In the genomic region with DNA sequence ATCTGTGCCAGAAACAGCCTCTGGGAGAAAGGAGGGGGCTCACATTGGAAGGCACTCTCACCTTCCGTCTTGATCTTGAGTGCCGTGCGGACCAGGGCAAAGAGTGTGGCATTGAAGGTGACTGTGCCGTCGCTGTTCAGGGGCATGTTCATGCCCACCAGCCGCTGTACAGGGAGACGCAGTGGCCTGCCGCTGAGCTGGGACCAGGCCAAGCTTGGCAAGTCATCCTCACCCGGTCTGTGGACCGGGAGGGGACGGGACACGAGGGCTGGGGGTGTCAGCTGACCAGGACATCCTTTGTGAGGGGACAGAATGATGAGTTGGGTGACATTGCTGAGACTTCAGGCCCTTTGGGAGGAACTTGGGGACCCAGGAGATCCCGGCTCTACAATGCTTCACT, we compare ENCODE assay signal across 35 cellular contexts.
"Had no signal": no experiment of that assay in that cellular context is flagged by ENCODE, and none has a peak within 500 bp of the region (broad histone marks: within the 10 kb centered on the region; RNA-seq: fewer than 3 reads in every experiment).

No MANE protein-coding gene starts in this region.

- H3K9me3 ChIP-seq: adrenal gland, body of pancreas, breast epithelium had no signal

- H3K4me3 Mint-ChIP-seq: activated B cell treated with CpG ODN at 0.5 μM for 24 hours; activated CD4-positive, alpha-beta memory T cell treated with anti-CD3 and anti-CD28 coated beads for 36 hours; activated CD4-positive, alpha-beta T cell treated with anti-CD3 and anti-CD28 coated beads, Interleukin-2, amount 10 ng/mL, durations not matched to agents 24 days and 14 days; activated CD8-positive, alpha-beta T cell treated with anti-CD3 and anti-CD28 coated beads for 36 hours; activated naive CD4-positive, alpha-beta T cell treated with anti-CD3 and anti-CD28 coated beads for 36 hours; activated naive CD8-positive, alpha-beta T cell treated with anti-CD3 and anti-CD28 coated beads for 36 hours; activated T-cell treated with anti-CD3 and anti-CD28 coated beads, Interleukin-2, amount 50 U/mL, for 4 hours; activated T-cell treated with anti-CD3 and anti-CD28 coated beads, Interleukin-2, amount 50 U/mL, for 72 hours; activated T-helper 1 cell treated with anti-CD3 and anti-CD28 coated beads, Interleukin-12 subunit alpha, Interleukin-12 subunit beta, Interleukin-2, Interleukin-4 antibody, amounts not matched to agents 30 ng/mL and 10 ng/mL and 1 ng/mL, durations not matched to agents 14 hours and 24 hours and 36 hours; activated T-helper 17 cell treated with anti-CD3 and anti-CD28 coated beads, Interleukin-2, amount 50 U/mL, for 72 hours; T-helper 1 cell treated with Interleukin-12 subunit alpha and Interleukin-12 subunit beta and Interleukin-4 antibody, amounts not matched to agents 30 μg/mL and 1 μg/mL, for 36 hours; T-helper 2 cell treated with Interferon-gamma antibody and Interleukin-4, amounts not matched to agents 5 μg/mL and 100 μg/mL, for 36 hours had no signal

- H3K4me3 ChIP-seq: adrenal gland, body of pancreas, breast epithelium had no signal

- H3K4me1 Mint-ChIP-seq: activated T-helper 17 cell treated with anti-CD3 and anti-CD28 coated beads, Interleukin-2, amount 50 U/mL, for 72 hours had no signal

- H3K27ac ChIP-seq: adrenal gland, body of pancreas, brain microvascular endothelial cell, breast epithelium, VCaP had no signal

- H3K27me3 Mint-ChIP-seq: activated CD8-positive, alpha-beta T cell treated with anti-CD3 and anti-CD28 coated beads for 36 hours; activated naive CD8-positive, alpha-beta T cell treated with anti-CD3 and anti-CD28 coated beads for 36 hours; activated T-helper 17 cell treated with anti-CD3 and anti-CD28 coated beads, Interleukin-2, amount 50 U/mL, for 72 hours had no signal

- DNase-seq: activated B cell treated with CpG ODN at 0.5 μM for 24 hours; activated CD4-positive, alpha-beta memory T cell treated with anti-CD3 and anti-CD28 coated beads for 36 hours; activated CD4-positive, alpha-beta T cell treated with anti-CD3 and anti-CD28 coated beads for 4 hours; activated CD4-positive, alpha-beta T cell treated with anti-CD3 and anti-CD28 coated beads, Interleukin-2, amount 10 ng/mL, durations not matched to agents 24 days and 14 days; activated CD4-positive, alpha-beta T cell treated with anti-CD3 and anti-CD28 coated beads, Interleukin-2, amount 50 U/mL, for 1 hour; activated CD4-positive, alpha-beta T cell treated with anti-CD3 and anti-CD28 coated beads, Interleukin-2, amount 50 U/mL, for 4 hours; activated CD4-positive, CD25-positive, alpha-beta regulatory T cell treated with anti-CD3 and anti-CD28 coated beads, Interleukin-2, amount 50 U/mL, for 72 hours; activated CD8-positive, alpha-beta memory T cell treated with anti-CD3 and anti-CD28 coated beads, Interleukin-2, amount 50 U/mL, for 4 hours; activated CD8-positive, alpha-beta T cell treated with anti-CD3 and anti-CD28 coated beads for 36 hours; activated effector memory CD4-positive, alpha-beta T cell treated with anti-CD3 and anti-CD28 coated beads, Interleukin-2, amount 50 U/mL, for 16 hours; activated gamma-delta T cell treated with Interleukin-2 at 50 U/mL for 16 hours; activated naive CD4-positive, alpha-beta T cell; activated naive CD4-positive, alpha-beta T cell treated with anti-CD3 and anti-CD28 coated beads for 36 hours; activated naive CD4-positive, alpha-beta T cell treated with anti-CD3 and anti-CD28 coated beads, Interleukin-2, amount 50 U/mL, for 16 hours; activated naive CD8-positive, alpha-beta T cell treated with anti-CD3 and anti-CD28 coated beads for 36 hours; activated T-cell treated with anti-CD3 and anti-CD28 coated beads for 4 hours; activated T-cell treated with anti-CD3 and anti-CD28 coated beads, Interleukin-2, amount 50 U/mL, for 1 hour; activated T-cell treated with anti-CD3 and anti-CD28 coated beads, Interleukin-2, amount 50 U/mL, for 4 hours; activated T-cell treated with anti-CD3 and anti-CD28 coated beads, Interleukin-2, amount 50 U/mL, for 72 hours; adrenal gland; amniotic stem cell; aorta; body of pancreas; brain microvascular endothelial cell; central memory CD4-positive, alpha-beta T cell; cerebellar nuclear complex; T-helper 2 cell; T-helper 9 cell had no signal

- H3K36me3 Mint-ChIP-seq: activated CD4-positive, alpha-beta memory T cell treated with anti-CD3 and anti-CD28 coated beads for 36 hours; activated naive CD4-positive, alpha-beta T cell treated with anti-CD3 and anti-CD28 coated beads, Interleukin-2, amount 50 U/mL, for 72 hours; activated naive CD8-positive, alpha-beta T cell treated with anti-CD3 and anti-CD28 coated beads for 36 hours had no signal

- H3K27ac Mint-ChIP-seq: activated B cell treated with CpG ODN at 0.5 μM for 24 hours; activated CD4-positive, alpha-beta memory T cell treated with anti-CD3 and anti-CD28 coated beads for 36 hours; activated CD4-positive, alpha-beta T cell treated with anti-CD3 and anti-CD28 coated beads, Interleukin-2, amount 10 ng/mL, durations not matched to agents 24 days and 14 days; activated CD8-positive, alpha-beta T cell treated with anti-CD3 and anti-CD28 coated beads for 36 hours; activated naive CD4-positive, alpha-beta T cell treated with anti-CD3 and anti-CD28 coated beads for 36 hours; activated naive CD4-positive, alpha-beta T cell treated with anti-CD3 and anti-CD28 coated beads, Interleukin-2, amount 50 U/mL, for 72 hours; activated naive CD8-positive, alpha-beta T cell treated with anti-CD3 and anti-CD28 coated beads for 36 hours; activated T-cell treated with anti-CD3 and anti-CD28 coated beads, Interleukin-2, amount 50 U/mL, for 72 hours; activated T-helper 1 cell treated with anti-CD3 and anti-CD28 coated beads, Interleukin-12 subunit alpha, Interleukin-12 subunit beta, Interleukin-2, Interleukin-4 antibody, amounts not matched to agents 30 ng/mL and 10 ng/mL and 1 ng/mL, durations not matched to agents 14 hours and 24 hours and 36 hours; T-helper 1 cell treated with Interleukin-12 subunit alpha and Interleukin-12 subunit beta and Interleukin-4 antibody, amounts not matched to agents 30 μg/mL and 1 μg/mL, for 36 hours; T-helper 2 cell treated with Interferon-gamma antibody and Interleukin-4, amounts not matched to agents 5 μg/mL and 100 μg/mL, for 36 hours had no signal

- H3K27me3 ChIP-seq: adrenal gland, body of pancreas had no signal

- ATAC-seq: activated CD8-positive, alpha-beta T cell treated with anti-CD3 and anti-CD28 coated beads for 36 hours; activated naive CD4-positive, alpha-beta T cell treated with anti-CD3 and anti-CD28 coated beads, Interleukin-2, amount 50 U/mL, for 72 hours; activated T-cell treated with anti-CD3 and anti-CD28 coated beads, Interleukin-2, amount 50 U/mL, for 4 hours; activated T-cell treated with anti-CD3 and anti-CD28 coated beads, Interleukin-2, amount 50 U/mL, for 72 hours; activated T-helper 17 cell treated with anti-CD3 and anti-CD28 coated beads, Interleukin-2, amount 50 U/mL, for 72 hours; body of pancreas had no signal

- H3K9me3 Mint-ChIP-seq: activated B cell treated with CpG ODN at 0.5 μM for 24 hours; activated CD4-positive, alpha-beta memory T cell treated with anti-CD3 and anti-CD28 coated beads for 36 hours; activated CD4-positive, alpha-beta T cell treated with anti-CD3 and anti-CD28 coated beads, Interleukin-2, amount 10 ng/mL, durations not matched to agents 24 days and 14 days; activated CD8-positive, alpha-beta T cell treated with anti-CD3 and anti-CD28 coated beads for 36 hours; activated naive CD4-positive, alpha-beta T cell treated with anti-CD3 and anti-CD28 coated beads for 36 hours; activated naive CD4-positive, alpha-beta T cell treated with anti-CD3 and anti-CD28 coated beads, Interleukin-2, amount 50 U/mL, for 72 hours; activated naive CD8-positive, alpha-beta T cell treated with anti-CD3 and anti-CD28 coated beads for 36 hours; activated T-cell treated with anti-CD3 and anti-CD28 coated beads, Interleukin-2, amount 50 U/mL, for 4 hours; activated T-cell treated with anti-CD3 and anti-CD28 coated beads, Interleukin-2, amount 50 U/mL, for 72 hours; activated T-helper 1 cell treated with anti-CD3 and anti-CD28 coated beads, Interleukin-12 subunit alpha, Interleukin-12 subunit beta, Interleukin-2, Interleukin-4 antibody, amounts not matched to agents 30 ng/mL and 10 ng/mL and 1 ng/mL, durations not matched to agents 14 hours and 24 hours and 36 hours; activated T-helper 17 cell treated with anti-CD3 and anti-CD28 coated beads, Interleukin-2, amount 50 U/mL, for 72 hours; T-helper 1 cell treated with Interleukin-12 subunit alpha and Interleukin-12 subunit beta and Interleukin-4 antibody, amounts not matched to agents 30 μg/mL and 1 μg/mL, for 36 hours; T-helper 2 cell treated with Interferon-gamma antibody and Interleukin-4, amounts not matched to agents 5 μg/mL and 100 μg/mL, for 36 hours had no signal

- H3K4me1 ChIP-seq: adrenal gland, body of pancreas, breast epithelium had no signal

- H3K36me3 ChIP-seq: adrenal gland, brain microvascular endothelial cell, breast epithelium had no signal
